ENCODE assay signal across 1 cellular context in the genomic region with DNA sequence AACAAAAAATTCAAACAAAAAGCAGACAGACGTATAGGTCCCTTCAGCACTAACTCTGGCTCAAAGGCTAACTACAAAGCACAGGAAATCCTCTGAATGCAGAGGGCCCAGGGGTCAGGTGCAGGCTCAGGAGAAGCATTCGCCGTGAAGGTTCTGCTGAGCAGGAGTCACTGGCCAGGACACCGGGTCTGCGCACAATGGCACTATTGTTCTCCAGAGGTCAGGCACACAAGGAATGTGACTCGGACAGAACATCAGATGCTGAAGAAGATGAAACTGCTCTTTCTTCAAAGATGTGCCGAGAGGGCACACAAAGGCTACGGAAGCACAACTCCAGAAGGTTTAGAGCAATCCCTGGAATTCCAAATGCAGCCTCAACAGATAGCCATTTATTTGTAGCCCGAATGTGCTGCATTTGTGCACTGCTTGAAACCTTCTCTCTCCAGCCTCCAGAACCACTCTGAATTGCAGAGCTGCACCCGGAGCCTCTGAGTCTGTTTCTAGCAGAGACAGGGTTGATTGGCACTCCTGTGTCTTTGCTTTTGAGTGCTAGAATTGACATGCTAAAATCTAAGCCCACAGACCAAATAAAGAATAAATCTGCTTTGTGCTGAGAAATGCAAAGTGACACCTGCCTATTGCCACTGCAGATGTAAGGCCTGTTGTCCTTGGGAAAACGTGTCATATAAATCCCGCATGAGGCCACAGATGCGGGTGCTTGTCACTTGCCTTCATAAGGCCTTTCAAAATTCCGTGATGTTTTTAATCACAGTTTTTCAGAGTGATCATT.
A peak's percentile ranks its signal among the peaks of the same experiment; 100 is the strongest.
TF ChIP-seq lines count a peak whose summit lies in the region.

No MANE protein-coding gene starts in this region.

TF ChIP-seq in GM23338, 12 proteins besides CTCF, POLR2A, EP300 and RAD21 (continued from another document):
- TF ChIP-seq ZNF462 (CRISPR knock-in tag; IDR thresholded peaks at IDR 0.05): peak; percentile 99
- no peak for TF ChIP-seq CREB1 (CRISPR knock-in tag; IDR thresholded peaks at IDR 0.05; ENCODE audit: low read depth)
- peak; percentile 70; the same call in 1 of the 2 replicates for TF ChIP-seq ZNF114 (CRISPR knock-in tag; IDR thresholded peaks at IDR 0.05)
TF ChIP-seq in GM23338: peak in this region for 2.
